35 cellular contexts compared by ENCODE assay signal in genomic region chr5:158317507-158317906, GRCh38.
"Had no signal": no experiment of that assay in that cellular context is flagged by ENCODE, and none has a peak within 500 bp of the region (broad histone marks: within the 10 kb centered on the region; RNA-seq: fewer than 3 reads in every experiment).

No MANE protein-coding gene starts in this region.

- H3K27ac ChIP-seq: ascending aorta, cardiac muscle cell, coronary artery, dorsolateral prefrontal cortex, gastrocnemius medialis, hepatocyte, parathyroid adenoma, right atrium auricular region, upper lobe of left lung, vagina, VCaP had no signal

- H3K4me2 ChIP-seq: hepatocyte, smooth muscle cell had no signal

- H3K9me3 ChIP-seq: ascending aorta, gastrocnemius medialis, right atrium auricular region, upper lobe of left lung, vagina had no signal

- H3K4me3 Mint-ChIP-seq: activated CD4-positive, alpha-beta memory T cell treated with anti-CD3 and anti-CD28 coated beads for 36 hours; activated CD4-positive, alpha-beta T cell treated with anti-CD3 and anti-CD28 coated beads, Interleukin-2, amount 10 ng/mL, durations not matched to agents 24 days and 14 days; activated naive CD4-positive, alpha-beta T cell treated with anti-CD3 and anti-CD28 coated beads for 36 hours; activated naive CD8-positive, alpha-beta T cell treated with anti-CD3 and anti-CD28 coated beads, Interleukin-2, amount 10 ng/mL, durations not matched to agents 7 days and 5 days; activated T-helper 1 cell treated with anti-CD3 and anti-CD28 coated beads, Interleukin-12 subunit alpha, Interleukin-12 subunit beta, Interleukin-2, Interleukin-4 antibody, amounts not matched to agents 30 ng/mL and 10 ng/mL and 1 ng/mL, durations not matched to agents 14 hours and 24 hours and 36 hours; brain; effector memory CD8-positive, alpha-beta T cell; mesothelial cell of epicardium; naive thymus-derived CD4-positive, alpha-beta T cell; stimulated activated memory B cell treated with anti-CD40 and anti-IgM and Interleukin-4, amounts not matched to agents 10 μg/mL and 1 μg/mL and 100 μg/mL, for 72 hours; stimulated activated naive CD8-positive, alpha-beta T cell treated with anti-CD3 and anti-CD28 coated beads, Interleukin-15, amount 100 ng/mL, for 72 hours had no signal

- H3K4me1 Mint-ChIP-seq: activated CD4-positive, alpha-beta T cell treated with anti-CD3 and anti-CD28 coated beads, Interleukin-2, amount 10 ng/mL, durations not matched to agents 24 days and 14 days; activated naive CD8-positive, alpha-beta T cell treated with anti-CD3 and anti-CD28 coated beads, Interleukin-2, amount 10 ng/mL, durations not matched to agents 7 days and 5 days; stimulated activated memory B cell treated with anti-CD40 and anti-IgM and Interleukin-4, amounts not matched to agents 10 μg/mL and 1 μg/mL and 100 μg/mL, for 72 hours; stimulated activated naive CD8-positive, alpha-beta T cell treated with anti-CD3 and anti-CD28 coated beads, Interleukin-15, amount 100 ng/mL, for 72 hours had no signal

- H3K36me3 ChIP-seq: ascending aorta, cardiac muscle cell, gastrocnemius medialis, right atrium auricular region, upper lobe of left lung, vagina had no signal

- H3K4me3 ChIP-seq: ascending aorta, cardiac muscle cell, coronary artery, dorsolateral prefrontal cortex, gastrocnemius medialis, hepatocyte, right atrium auricular region, smooth muscle cell, upper lobe of left lung, vagina had no signal

- H3K4me1 ChIP-seq: ascending aorta, gastrocnemius medialis, parathyroid adenoma, right atrium auricular region, upper lobe of left lung, vagina had no signal

- H3K9me3 Mint-ChIP-seq: activated CD4-positive, alpha-beta memory T cell treated with anti-CD3 and anti-CD28 coated beads for 36 hours; activated CD4-positive, alpha-beta T cell treated with anti-CD3 and anti-CD28 coated beads, Interleukin-2, amount 10 ng/mL, durations not matched to agents 24 days and 14 days; activated naive CD4-positive, alpha-beta T cell treated with anti-CD3 and anti-CD28 coated beads for 36 hours; activated naive CD8-positive, alpha-beta T cell treated with anti-CD3 and anti-CD28 coated beads, Interleukin-2, amount 10 ng/mL, durations not matched to agents 7 days and 5 days; activated T-helper 1 cell treated with anti-CD3 and anti-CD28 coated beads, Interleukin-12 subunit alpha, Interleukin-12 subunit beta, Interleukin-2, Interleukin-4 antibody, amounts not matched to agents 30 ng/mL and 10 ng/mL and 1 ng/mL, durations not matched to agents 14 hours and 24 hours and 36 hours; mesothelial cell of epicardium; naive thymus-derived CD4-positive, alpha-beta T cell; stimulated activated memory B cell treated with anti-CD40 and anti-IgM and Interleukin-4, amounts not matched to agents 10 μg/mL and 1 μg/mL and 100 μg/mL, for 72 hours; stimulated activated naive CD8-positive, alpha-beta T cell treated with anti-CD3 and anti-CD28 coated beads, Interleukin-15, amount 100 ng/mL, for 72 hours had no signal

- H3K27me3 Mint-ChIP-seq: activated CD4-positive, alpha-beta memory T cell treated with anti-CD3 and anti-CD28 coated beads for 36 hours; activated CD4-positive, alpha-beta T cell treated with anti-CD3 and anti-CD28 coated beads, Interleukin-2, amount 10 ng/mL, durations not matched to agents 24 days and 14 days; activated naive CD8-positive, alpha-beta T cell treated with anti-CD3 and anti-CD28 coated beads, Interleukin-2, amount 10 ng/mL, durations not matched to agents 7 days and 5 days; brain; stimulated activated naive CD8-positive, alpha-beta T cell treated with anti-CD3 and anti-CD28 coated beads, Interleukin-15, amount 100 ng/mL, for 72 hours had no signal

- H3K27ac Mint-ChIP-seq: activated CD4-positive, alpha-beta memory T cell treated with anti-CD3 and anti-CD28 coated beads for 36 hours; activated CD4-positive, alpha-beta T cell treated with anti-CD3 and anti-CD28 coated beads, Interleukin-2, amount 10 ng/mL, durations not matched to agents 24 days and 14 days; activated naive CD4-positive, alpha-beta T cell treated with anti-CD3 and anti-CD28 coated beads for 36 hours; activated naive CD8-positive, alpha-beta T cell treated with anti-CD3 and anti-CD28 coated beads, Interleukin-2, amount 10 ng/mL, durations not matched to agents 7 days and 5 days; activated T-helper 1 cell treated with anti-CD3 and anti-CD28 coated beads, Interleukin-12 subunit alpha, Interleukin-12 subunit beta, Interleukin-2, Interleukin-4 antibody, amounts not matched to agents 30 ng/mL and 10 ng/mL and 1 ng/mL, durations not matched to agents 14 hours and 24 hours and 36 hours; brain; effector memory CD8-positive, alpha-beta T cell; mesothelial cell of epicardium; naive thymus-derived CD4-positive, alpha-beta T cell; stimulated activated memory B cell treated with anti-CD40 and anti-IgM and Interleukin-4, amounts not matched to agents 10 μg/mL and 1 μg/mL and 100 μg/mL, for 72 hours; stimulated activated naive CD8-positive, alpha-beta T cell treated with anti-CD3 and anti-CD28 coated beads, Interleukin-15, amount 100 ng/mL, for 72 hours had no signal

- H2AFZ ChIP-seq: hepatocyte, parathyroid adenoma had no signal

- H3K79me2 ChIP-seq: hepatocyte, parathyroid adenoma had no signal

- DNase-seq: activated CD4-positive, alpha-beta memory T cell treated with anti-CD3 and anti-CD28 coated beads for 36 hours; activated CD4-positive, alpha-beta T cell treated with anti-CD3 and anti-CD28 coated beads, Interleukin-2, amount 10 ng/mL, durations not matched to agents 24 days and 14 days; activated CD8-positive, alpha-beta memory T cell treated with anti-CD3 and anti-CD28 coated beads, Interleukin-2, amount 50 U/mL, for 4 hours; activated effector memory CD4-positive, alpha-beta T cell treated with anti-CD3 and anti-CD28 coated beads, Interleukin-2, amount 50 U/mL, for 16 hours; activated naive CD4-positive, alpha-beta T cell treated with anti-CD3 and anti-CD28 coated beads for 36 hours; activated naive CD8-positive, alpha-beta T cell treated with anti-CD3 and anti-CD28 coated beads, Interleukin-2, amount 10 ng/mL, durations not matched to agents 7 days and 5 days; activated T-cell treated with anti-CD3 and anti-CD28 coated beads, Interleukin-2, amount 50 U/mL, for 1 hour; cerebellar nuclear complex; dorsolateral prefrontal cortex; effector memory CD8-positive, alpha-beta T cell; erythroblast; gastrocnemius medialis; islet precursor cell; naive thymus-derived CD4-positive, alpha-beta T cell; stimulated activated CD4-positive, alpha-beta T cell treated with anti-CD3 and anti-CD28 coated beads, Interleukin-1b, Interleukin-23, amount 100 ng/mL, for 48 hours; stimulated activated CD4-positive, alpha-beta T cell treated with anti-CD3 and anti-CD28 coated beads, Interleukin-4, amount 100 ng/mL, for 4 hours; stimulated activated CD8-positive, alpha-beta memory T cell treated with anti-CD3 and anti-CD28 coated beads, Interleukin-4, amount 100 ng/mL, for 48 hours; stimulated activated naive CD8-positive, alpha-beta T cell treated with anti-CD3 and anti-CD28 coated beads, Interleukin-15, amount 100 ng/mL, for 72 hours; substantia nigra; T-helper 9 cell; upper lobe of left lung had no signal

- H3K9ac ChIP-seq: parathyroid adenoma had no signal

- H3K27me3 ChIP-seq: ascending aorta, cardiac muscle cell, gastrocnemius medialis, hepatocyte, right atrium auricular region, upper lobe of left lung, vagina had no signal

- ATAC-seq: activated CD4-positive, CD25-positive, alpha-beta regulatory T cell treated with anti-CD3 and anti-CD28 coated beads, Interleukin-2, amount 50 U/mL, for 24 hours; effector memory CD8-positive, alpha-beta T cell; gastrocnemius medialis; naive thymus-derived CD4-positive, alpha-beta T cell; stimulated activated naive CD8-positive, alpha-beta T cell treated with anti-CD3 and anti-CD28 coated beads, Interleukin-15, amount 100 ng/mL, for 72 hours had no signal
